8 cellular contexts compared by ENCODE assay signal in the genomic region with DNA sequence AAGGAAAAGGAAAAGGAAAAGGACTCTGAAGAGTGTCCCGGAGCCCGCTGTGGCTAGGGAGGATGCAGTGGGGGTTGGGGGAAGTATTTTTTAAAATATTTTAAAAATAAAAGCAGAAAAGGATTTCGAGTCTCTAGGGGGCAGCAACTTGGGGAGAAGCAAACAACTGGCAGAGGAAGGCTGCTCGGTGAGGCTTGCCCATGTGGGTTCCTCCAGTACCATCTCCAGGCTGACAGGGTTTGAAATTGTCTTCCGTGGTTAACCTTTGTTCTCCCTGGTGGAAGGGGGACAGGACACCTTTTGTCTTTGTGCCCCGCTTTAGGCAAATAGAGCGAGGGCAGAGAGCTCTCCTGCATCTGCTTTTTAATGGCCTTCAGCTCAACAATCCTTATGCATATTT.
DNase-seq lines count a peak whose midpoint lies in the region; ATAC-seq and TF ChIP-seq lines count a peak whose summit lies in the region.

No MANE protein-coding gene starts in this region.

- peaks cover 6% of the 10 kb centered on the region for H3K27me3 Mint-ChIP-seq in GM23338 (ENCODE audit: insufficient read depth, low read depth, poor library complexity)
- H3K27me3 Mint-ChIP-seq in activated B cell treated with CpG ODN at 0.5 μM for 24 hours = no peaks in the 10 kb centered on the region

- BruUV-seq in A673 (replicated peaks; lab: Mats Ljungman, UMichigan) = no TSS peak

- H3K9me3 ChIP-seq in A673 (ENCODE audit: low read depth, low read length, poor library complexity, severe bottlenecking) = no peaks in the 10 kb centered on the region
- H3K9me3 ChIP-seq in hepatocyte (ENCODE audit: low read depth) = no peaks in the 10 kb centered on the region
- H3K9me3 ChIP-seq in ovary = no peaks in the 10 kb centered on the region

- peak overlapping the region; percentile 83 for H2AFZ ChIP-seq in GM23338
- no peak overlapping the region for H2AFZ ChIP-seq in hepatocyte

- no peak overlapping the region for H3K4me3 ChIP-seq in A673 (ENCODE audit: low read depth, low read length, poor library complexity, severe bottlenecking)
- H3K4me3 ChIP-seq in GM23338 = no peak overlapping the region
- H3K4me3 ChIP-seq in hepatocyte = no peak overlapping the region
- H3K4me3 ChIP-seq in ovary = no peak overlapping the region

- H3F3A ChIP-seq in GM23338 (replicated peaks; ENCODE audit: low read depth) = no peaks in the 10 kb centered on the region

- peak overlapping the region; percentile 95 for H3K27ac Mint-ChIP-seq in GM23338
- H3K27ac Mint-ChIP-seq in activated B cell treated with CpG ODN at 0.5 μM for 24 hours = peak overlapping the region; percentile 99

- TF ChIP-seq CTCF in A673 (conservative IDR thresholded peaks at IDR 0.05; ENCODE audit: low read depth, low read length) = peak; percentile 25; the same call in 1 of the 2 replicates
- TF ChIP-seq CTCF in GM23338 (conservative IDR thresholded peaks at IDR 0.05; ENCODE audit: low read depth in 2 of 2) = peak; percentile 28 to 39; a peak in 3 of 4 replicates
- no peak for TF ChIP-seq CTCF in activated B cell treated with CpG ODN at 0.5 μM for 24 hours (IDR thresholded peaks at IDR 0.05)
- peak; percentile 15 for TF ChIP-seq CTCF in hepatocyte (IDR thresholded peaks at IDR 0.05; ENCODE audit: poor library complexity)
- TF ChIP-seq CTCF in ovary (IDR thresholded peaks at IDR 0.05) = no peak

- intact Hi-C loops in A673 (cut with micrococcal nuclease; ENCODE audit: unreplicated experiment) = no loop called here
- intact Hi-C loops in activated B cell treated with CpG ODN at 0.5 μM for 24 hours (cut with micrococcal nuclease) = loop anchor here (5.0 to 10.0 kb wide), 5 partner anchors 200 to 1332 kb away; a partner anchor contains a TSS
- intact Hi-C loops in ovary (cut with DNase I) = loop anchor here in 1 of 4 donors (10.0 kb wide), 1 partner anchor 102 kb away; no protein-coding TSS in a partner anchor

- DNase-seq in A673 (ENCODE audit: low spot score) (no peak), GM23338 (ENCODE audit: low spot score) (no peak), activated B cell treated with CpG ODN at 0.5 μM for 24 hours (no peak), hepatocyte (ENCODE audit: low spot score) (no peak), DMS53 treated with DMSO at 0.1 percent for 48 hours (lab: John Stamatoyannopoulos, UW; ENCODE audit: unreplicated experiment) (no peak), DMS153 treated with DMSO at 0.1 percent for 48 hours (lab: John Stamatoyannopoulos, UW; ENCODE audit: unreplicated experiment) (no peak), ovary (no peak), superior temporal gyrus (ENCODE audit: extremely low spot score) (no peak)

- TF ChIP-seq EP300 in ovary (IDR thresholded peaks at IDR 0.05) = no peak

- H3K9me3 Mint-ChIP-seq in GM23338 (no peaks in the 10 kb centered on the region), activated B cell treated with CpG ODN at 0.5 μM for 24 hours (no peaks in the 10 kb centered on the region)

- H3K4me1 Mint-ChIP-seq in GM23338 = peaks cover 40% of the 10 kb centered on the region
- H3K4me1 Mint-ChIP-seq in activated B cell treated with CpG ODN at 0.5 μM for 24 hours = peaks cover 96% of the 10 kb centered on the region

- no peak for TF ChIP-seq POLR2A in ovary (IDR thresholded peaks at IDR 0.05)

- H3K79me2 ChIP-seq in GM23338 (replicated peaks; ENCODE audit: insufficient read depth) (no peaks in the 10 kb centered on the region), hepatocyte (no peaks in the 10 kb centered on the region)

- ATAC-seq in GM23338 (peak; percentile 20), activated B cell treated with CpG ODN at 0.5 μM for 24 hours (ENCODE audit: low read depth) (no peak)

- H3K9me2 ChIP-seq in GM23338 (ENCODE audit: insufficient read depth) = peaks cover 3% of the 10 kb centered on the region; the same call in 1 of the 2 replicates
- no peaks in the 10 kb centered on the region for H3K9me2 ChIP-seq in hepatocyte (replicated peaks; ENCODE audit: insufficient read depth)

- H3K36me3 ChIP-seq in A673 (ENCODE audit: insufficient read depth, low read length, poor library complexity, severe bottlenecking) = no peaks in the 10 kb centered on the region
- no peaks in the 10 kb centered on the region for H3K36me3 ChIP-seq in GM23338 (ENCODE audit: insufficient read depth)
- no peaks in the 10 kb centered on the region for H3K36me3 ChIP-seq in hepatocyte (replicated peaks; ENCODE audit: insufficient read depth, low read depth)
- no peaks in the 10 kb centered on the region for H3K36me3 ChIP-seq in ovary

- H3K4me3 Mint-ChIP-seq in GM23338 = no peak overlapping the region; the same call in 2 of the 3 replicates
- peak overlapping the region; percentile 74 for H3K4me3 Mint-ChIP-seq in activated B cell treated with CpG ODN at 0.5 μM for 24 hours

- CTCF ChIA-PET in A673 (lab: Charles Lee) = no interaction called here
- CTCF ChIA-PET in activated B cell treated with CpG ODN at 0.5 μM for 24 hours (lab: Charles Lee) = interaction anchor here (1.8 to 14.4 kb wide), 2 partner anchors 38 to 114 kb away, joined by 4 to 250 read pairs; no protein-coding TSS in a partner anchor

- H3K4me1 ChIP-seq in A673 (ENCODE audit: insufficient read depth, low read length, poor library complexity, severe bottlenecking) = peaks cover 10% of the 10 kb centered on the region
- H3K4me1 ChIP-seq in GM23338 (ENCODE audit: insufficient read depth) = peaks cover 14% of the 10 kb centered on the region
- H3K4me1 ChIP-seq in hepatocyte (ENCODE audit: insufficient read depth) = peaks cover 17% of the 10 kb centered on the region
- H3K4me1 ChIP-seq in ovary (ENCODE audit: insufficient read depth) = peaks cover 10% of the 10 kb centered on the region

- WGBS in hepatocyte (ENCODE audit: low lambda C conversion rate, missing lambda C conversion rate) = 65% methylated on average over 7 of the region's 7 CpGs
- WGBS in ovary, 3 donors = 63 to 66% (median 63%) methylated on average over 7 of the region's 7 CpGs

- H3K27me3 ChIP-seq in A673 (replicated peaks; ENCODE audit: insufficient read depth, low read depth, low read length, poor library complexity) (no peaks in the 10 kb centered on the region), GM23338 (ENCODE audit: insufficient read depth) (no peaks in the 10 kb centered on the region), hepatocyte (no peaks in the 10 kb centered on the region), ovary (no peaks in the 10 kb centered on the region)

- H3K36me3 Mint-ChIP-seq in GM23338 (ENCODE audit: low read depth) (no peaks in the 10 kb centered on the region; the same call in 2 of the 3 replicates), activated B cell treated with CpG ODN at 0.5 μM for 24 hours (ENCODE audit: low read depth) (no peaks in the 10 kb centered on the region)

- no peaks in the 10 kb centered on the region for H4K20me1 ChIP-seq in GM23338 (replicated peaks; ENCODE audit: insufficient read depth)
- H4K20me1 ChIP-seq in hepatocyte (ENCODE audit: insufficient read depth, poor library complexity, severe bottlenecking) = no peaks in the 10 kb centered on the region

- no peak overlapping the region for H3K27ac ChIP-seq in A673 (ENCODE audit: low read depth, low read length, poor library complexity, severe bottlenecking)
- no peak overlapping the region for H3K27ac ChIP-seq in GM23338 (ENCODE audit: low read depth)
- H3K27ac ChIP-seq in hepatocyte = peak overlapping the region; percentile 94
- no peak overlapping the region for H3K27ac ChIP-seq in ovary

- H3K4me2 ChIP-seq in GM23338 = peak overlapping the region; percentile 71
- no peak overlapping the region for H3K4me2 ChIP-seq in hepatocyte

- POLR2A ChIA-PET in A673 (lab: Charles Lee; ENCODE audit: low non-redundant PET) (no interaction called here), activated B cell treated with CpG ODN at 0.5 μM for 24 hours (lab: Charles Lee) (interaction anchor here (1.5 to 2.1 kb wide), 4 partner anchors 8 to 79 kb away, joined by 4 to 12 read pairs (median 6); no protein-coding TSS in a partner anchor)

TF ChIP-seq in GM23338, 12 proteins besides CTCF, POLR2A, EP300 and RAD21 (continues in another document):
- TF ChIP-seq CREB1 (CRISPR knock-in tag; IDR thresholded peaks at IDR 0.05; ENCODE audit: low read depth) (no peak), NANOG (IDR thresholded peaks at IDR 0.05; ENCODE audit: borderline replicate concordance) (no peak), ZNF114 (CRISPR knock-in tag; IDR thresholded peaks at IDR 0.05) (no peak), STAT1 (IDR thresholded peaks at IDR 0.05; ENCODE audit: unreplicated experiment) (no peak), JUNB (IDR thresholded peaks at IDR 0.05; ENCODE audit: unreplicated experiment) (no peak), ZNF331 (CRISPR knock-in tag; IDR thresholded peaks at IDR 0.05; ENCODE audit: low read depth) (no peak)
- TF ChIP-seq, protein P1, sequence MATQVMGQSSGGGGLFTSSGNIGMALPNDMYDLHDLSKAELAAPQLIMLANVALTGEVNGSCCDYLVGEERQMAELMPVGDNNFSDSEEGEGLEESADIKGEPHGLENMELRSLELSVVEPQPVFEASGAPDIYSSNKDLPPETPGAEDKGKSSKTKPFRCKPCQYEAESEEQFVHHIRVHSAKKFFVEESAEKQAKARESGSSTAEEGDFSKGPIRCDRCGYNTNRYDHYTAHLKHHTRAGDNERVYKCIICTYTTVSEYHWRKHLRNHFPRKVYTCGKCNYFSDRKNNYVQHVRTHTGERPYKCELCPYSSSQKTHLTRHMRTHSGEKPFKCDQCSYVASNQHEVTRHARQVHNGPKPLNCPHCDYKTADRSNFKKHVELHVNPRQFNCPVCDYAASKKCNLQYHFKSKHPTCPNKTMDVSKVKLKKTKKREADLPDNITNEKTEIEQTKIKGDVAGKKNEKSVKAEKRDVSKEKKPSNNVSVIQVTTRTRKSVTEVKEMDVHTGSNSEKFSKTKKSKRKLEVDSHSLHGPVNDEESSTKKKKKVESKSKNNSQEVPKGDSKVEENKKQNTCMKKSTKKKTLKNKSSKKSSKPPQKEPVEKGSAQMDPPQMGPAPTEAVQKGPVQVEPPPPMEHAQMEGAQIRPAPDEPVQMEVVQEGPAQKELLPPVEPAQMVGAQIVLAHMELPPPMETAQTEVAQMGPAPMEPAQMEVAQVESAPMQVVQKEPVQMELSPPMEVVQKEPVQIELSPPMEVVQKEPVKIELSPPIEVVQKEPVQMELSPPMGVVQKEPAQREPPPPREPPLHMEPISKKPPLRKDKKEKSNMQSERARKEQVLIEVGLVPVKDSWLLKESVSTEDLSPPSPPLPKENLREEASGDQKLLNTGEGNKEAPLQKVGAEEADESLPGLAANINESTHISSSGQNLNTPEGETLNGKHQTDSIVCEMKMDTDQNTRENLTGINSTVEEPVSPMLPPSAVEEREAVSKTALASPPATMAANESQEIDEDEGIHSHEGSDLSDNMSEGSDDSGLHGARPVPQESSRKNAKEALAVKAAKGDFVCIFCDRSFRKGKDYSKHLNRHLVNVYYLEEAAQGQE (IDR thresholded peaks at IDR 0.05; ENCODE audit: unreplicated experiment) = no peak

Comparison
In these comparisons a context has a peak if more than half of its experiments do, and no peak if none do; other contexts are left out.
1. CTCF ChIP-seq: peak in A673 (single experiment), GM23338 (2 of 2) and hepatocyte (single experiment); none in activated B cell treated with CpG ODN at 0.5 μM for 24 hours (single experiment) and ovary (0 of 3).